19 cellular contexts compared by ENCODE assay signal in the genomic region with DNA sequence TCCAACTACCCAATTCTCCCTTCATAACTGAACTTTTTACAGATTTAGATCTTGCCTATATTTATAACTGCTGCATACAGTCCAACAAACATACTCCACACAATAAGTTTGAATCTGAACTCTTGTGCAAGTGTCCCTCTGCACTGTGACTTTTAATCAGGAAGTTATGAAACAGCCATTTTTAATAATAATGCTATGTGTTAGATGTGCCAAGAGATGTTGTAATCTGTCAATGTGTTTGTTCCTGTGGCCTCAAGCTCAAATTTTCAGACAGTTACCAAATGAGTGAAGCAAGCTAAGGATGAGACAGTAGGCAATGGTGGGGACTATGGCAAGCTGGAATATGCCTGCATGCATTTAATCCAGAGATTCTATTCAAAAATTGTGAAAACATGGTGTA. TPM values are rescaled to one million over a fixed set of nuclear protein-coding genes. Genes with fewer than 3 reads are reported as not detected.
A peak's percentile ranks its signal among the peaks of the same experiment; 100 is the strongest.
DNase-seq lines count a peak whose midpoint lies in the region; ATAC-seq and TF ChIP-seq lines count a peak whose summit lies in the region.
"Had no signal": no experiment of that assay in that cellular context is flagged by ENCODE, and none has a peak within 500 bp of the region (broad histone marks: within the 10 kb centered on the region; RNA-seq: fewer than 3 reads in every experiment).

No MANE protein-coding gene starts in this region.

- H3K27ac ChIP-seq in left ventricle myocardium inferior (replicated peaks) (no peak overlapping the region), gastroesophageal sphincter (no peak overlapping the region)
- H3K27ac ChIP-seq: A549 had no signal

- H3K27me3 ChIP-seq in left ventricle myocardium inferior (ENCODE audit: low read depth) (peaks cover 23% of the 10 kb centered on the region), adipocyte (replicated peaks; ENCODE audit: control insufficient read depth, insufficient read depth, low read length) (no peaks in the 10 kb centered on the region), gastroesophageal sphincter (no peaks in the 10 kb centered on the region)

- no peak for TF ChIP-seq EP300 in gastroesophageal sphincter (IDR thresholded peaks at IDR 0.05)

- peak; percentile 39 to 41 for ATAC-seq in left cardiac atrium
- ATAC-seq in gastroesophageal sphincter: peak; percentile 82
- ATAC-seq in GM21528 (IDR thresholded peaks at IDR 0.05; ENCODE audit: low FRiP score, unreplicated experiment): no peak
- no peak for ATAC-seq in GM21717 (IDR thresholded peaks at IDR 0.05; ENCODE audit: unreplicated experiment)
- no peak for ATAC-seq in SK-N-SH treated with all-trans-retinoic acid at 6 μM for 48 hours
- ATAC-seq: A549, esophagus mucosa had no signal

- H3K4me1 ChIP-seq in left ventricle myocardium inferior: no peaks in the 10 kb centered on the region
- H3K4me1 ChIP-seq in adipocyte (ENCODE audit: control insufficient read depth, insufficient read depth, low read length): peaks cover 70% of the 10 kb centered on the region
- no peaks in the 10 kb centered on the region for H3K4me1 ChIP-seq in gastroesophageal sphincter
- H3K4me1 ChIP-seq: A549 had no signal

- H3K36me3 ChIP-seq in left ventricle myocardium inferior: no peaks in the 10 kb centered on the region
- no peaks in the 10 kb centered on the region for H3K36me3 ChIP-seq in adipocyte (ENCODE audit: control insufficient read depth, insufficient read depth, low read length, severe bottlenecking)
- H3K36me3 ChIP-seq in gastroesophageal sphincter: no peaks in the 10 kb centered on the region

- DNase-seq in left cardiac atrium (no peak), left ventricle myocardium inferior (no peak), adipocyte (ENCODE audit: low read depth) (peak; percentile 77), COR-L47 (lab: John Stamatoyannopoulos, UW) (no peak)
- DNase-seq: activated CD4-positive, alpha-beta T cell treated with anti-CD3 and anti-CD28 coated beads for 4 hours; activated CD8-positive, alpha-beta memory T cell treated with anti-CD3 and anti-CD28 coated beads, Interleukin-2, amount 50 U/mL, for 48 hours; activated naive CD4-positive, alpha-beta T cell; CD8-positive, alpha-beta memory T cell; dermis blood vessel endothelial cell; hypothalamus; NCI-H2081; NCI-H526 had no signal

- peak overlapping the region; percentile 37 for H3K9ac ChIP-seq in adipocyte (ENCODE audit: low read length)

- intact Hi-C loops in left cardiac atrium (cut with DNase I) (no loop called here), left ventricle myocardium inferior (cut with micrococcal nuclease) (no loop called here)

- no peaks in the 10 kb centered on the region for H3K9me3 ChIP-seq in left ventricle myocardium inferior (replicated peaks)
- no peaks in the 10 kb centered on the region for H3K9me3 ChIP-seq in adipocyte (ENCODE audit: control insufficient read depth, low read length)
- H3K9me3 ChIP-seq in gastroesophageal sphincter: no peaks in the 10 kb centered on the region
- H3K9me3 ChIP-seq: A549 had no signal

- no peak for TF ChIP-seq POLR2A in gastroesophageal sphincter (IDR thresholded peaks at IDR 0.05)

- TF ChIP-seq CTCF in left ventricle myocardium inferior (IDR thresholded peaks at IDR 0.05; ENCODE audit: borderline replicate concordance) (no peak), gastroesophageal sphincter (IDR thresholded peaks at IDR 0.05) (no peak)

- H3K4me3 ChIP-seq in left ventricle myocardium inferior: no peak overlapping the region
- peak overlapping the region; percentile 41 for H3K4me3 ChIP-seq in adipocyte (ENCODE audit: low read length)
- H3K4me3 ChIP-seq in gastroesophageal sphincter: no peak overlapping the region
- H3K4me3 ChIP-seq: A549, GM12878 had no signal

TF ChIP-seq in SK-N-SH treated with all-trans-retinoic acid at 6 μM for 48 hours, 23 proteins besides CTCF, POLR2A, EP300 and RAD21:
- no peak for TF ChIP-seq BACH2 (CRISPR knock-in tag; IDR thresholded peaks at IDR 0.05; ENCODE audit: borderline replicate concordance)
- TF ChIP-seq TOX (CRISPR knock-in tag; IDR thresholded peaks at IDR 0.05; ENCODE audit: borderline replicate concordance): no peak
- no peak for TF ChIP-seq ZNF8 (CRISPR knock-in tag; IDR thresholded peaks at IDR 0.05)
- TF ChIP-seq SNAI2 (CRISPR knock-in tag; IDR thresholded peaks at IDR 0.05): no peak
- no peak for TF ChIP-seq ARNTL (CRISPR knock-in tag; IDR thresholded peaks at IDR 0.05; ENCODE audit: borderline replicate concordance, low read depth)
- TF ChIP-seq TCF4 (CRISPR knock-in tag; IDR thresholded peaks at IDR 0.05; ENCODE audit: borderline replicate concordance): no peak
- TF ChIP-seq CSDC2 (CRISPR knock-in tag; IDR thresholded peaks at IDR 0.05): no peak
- TF ChIP-seq OSR1 (CRISPR knock-in tag; IDR thresholded peaks at IDR 0.05): no peak
- TF ChIP-seq RARB (CRISPR knock-in tag; IDR thresholded peaks at IDR 0.05): no peak
- no peak for TF ChIP-seq GLIS3 (CRISPR knock-in tag; IDR thresholded peaks at IDR 0.05)

RNA-seq across cellular contexts. Expression of a gene that starts 57.6 kb away (rescaled TPM):
- total RNA-seq in left cardiac atrium (10 to 100 TPM; 19.6 to 21.3 TPM), left ventricle myocardium inferior (25.3 TPM), gastroesophageal sphincter (10 to 100 TPM; 23.2 to 31.4 (median 29.1) TPM)

Comparison
In these comparisons a context has a peak if more than half of its experiments do, and no peak if none do; other contexts are left out.
1. ATAC-seq: peak in left cardiac atrium (2 of 2) and gastroesophageal sphincter (single experiment); none in GM21528 (single experiment), GM21717 (single experiment) and SK-N-SH treated with all-trans-retinoic acid at 6 μM for 48 hours (single experiment).